In the genomic region with DNA sequence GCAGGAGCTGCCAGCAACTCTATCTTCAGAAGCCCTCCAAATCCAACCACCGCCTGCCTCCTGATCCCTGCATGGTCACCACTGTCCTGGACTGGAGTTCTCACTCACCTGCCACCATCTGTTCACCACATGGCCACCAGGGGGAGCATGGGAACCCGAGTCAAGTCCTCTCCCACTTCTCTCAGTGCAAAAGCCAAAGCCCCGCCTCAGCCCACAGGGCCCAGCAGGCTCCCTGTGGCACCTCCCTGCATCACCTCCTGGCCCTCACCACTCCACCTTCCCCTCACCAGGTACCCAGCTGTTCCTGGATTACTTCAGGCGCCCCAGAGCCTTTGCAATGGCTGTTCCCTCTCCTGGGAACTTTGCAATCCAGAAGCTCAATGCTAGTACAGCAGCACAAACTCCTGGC, we compare ENCODE assay signal across 9 cellular contexts. TPM values are rescaled to one million over a fixed set of nuclear protein-coding genes. Genes with fewer than 3 reads are reported as not detected.
DNase-seq lines count a peak whose midpoint lies in the region; ATAC-seq and TF ChIP-seq lines count a peak whose summit lies in the region.
"Had no signal": no experiment of that assay in that cellular context is flagged by ENCODE, and none has a peak within 500 bp of the region (broad histone marks: within the 10 kb centered on the region; RNA-seq: fewer than 3 reads in every experiment).

No MANE protein-coding gene starts in this region.

- POLR2A ChIA-PET in AG04449 (lab: Yijun Ruan, JAX): no interaction called here

- ATAC-seq in GM18907 (IDR thresholded peaks at IDR 0.05; ENCODE audit: unreplicated experiment) (peak; percentile 30), left lobe of liver (peak; percentile 76), GM21381 (IDR thresholded peaks at IDR 0.05; ENCODE audit: unreplicated experiment) (no peak)
- ATAC-seq in activated CD4-positive, CD25-positive, alpha-beta regulatory T cell treated with anti-CD3 and anti-CD28 coated beads, Interleukin-2, amount 50 U/mL, for 24 hours: peak; percentile 27 to 36

- H3K4me3 ChIP-seq in AG04449 (ENCODE audit: low read depth, low read length): no peak overlapping the region

- peak; percentile 90 for TF ChIP-seq CTCF in AG04449 (IDR thresholded peaks at IDR 0.05; ENCODE audit: insufficient read depth, low read length, missing control alignments)

- DNase-seq in AG04449 (ENCODE audit: low read depth, low spot score) (no peak), NCI-H2227 (lab: John Stamatoyannopoulos, UW; ENCODE audit: unreplicated experiment) (peak; percentile 80), caudate nucleus (lab: John Stamatoyannopoulos, UW) (peak in 54 of 61 donors; percentile 3 to 79 (median 44)), left lobe of liver (ENCODE audit: low spot score) (peak; percentile 82)
- DNase-seq in stimulated activated CD4-positive, alpha-beta T cell treated with anti-CD3 and anti-CD28 coated beads, TNF-alpha, amount 100 ng/mL, for 24 hours (ENCODE audit: low read depth in 3 of 3): peak; percentile 78 to 90 (median 86)

- CTCF ChIA-PET in AG04449 (lab: Yijun Ruan, JAX): interaction anchor here (0.6 to 12.2 kb wide), 24 partner anchors 9 to 172 kb away, joined by 3 to 224 read pairs (median 4); partner anchors contain the start of genes FBXW9, MAN2B1, RNASEH2A and WDR83

- H3K27ac ChIP-seq in caudate nucleus (ENCODE audit: low read depth, low read length): no peak overlapping the region

RNA-seq across cellular contexts. Expression of gene DHPS, which starts 5.3 kb away (rescaled TPM):
- total RNA-seq in left lobe of liver: 41.6 TPM

RNA-seq across cellular contexts. Expression of gene WDR83, which starts 9.8 kb away (rescaled TPM):
- 3.8 TPM for total RNA-seq in left lobe of liver

RNA-seq across cellular contexts. Expression of gene MAN2B1, which starts 9.8 kb away (rescaled TPM):
- total RNA-seq in left lobe of liver: 54.8 TPM

RNA-seq across cellular contexts. Expression of gene GNG14, which starts 11.4 kb away (rescaled TPM):
- not detected for total RNA-seq in left lobe of liver
- total RNA-seq: temporal lobe had no signal

RNA-seq across cellular contexts. Expression of gene FBXW9, which starts 20.0 kb away (rescaled TPM):
- 3.3 TPM for total RNA-seq in left lobe of liver
